In genomic region chr13:23575632-23576031, GRCh38 we compare ENCODE assay signal across 23 cellular contexts. TPM values are rescaled to one million over a fixed set of nuclear protein-coding genes. Genes with fewer than 3 reads are reported as not detected.
A peak's percentile ranks its signal among the peaks of the same experiment; 100 is the strongest.
DNase-seq lines count a peak whose midpoint lies in the region; ATAC-seq, FAIRE-seq and TF ChIP-seq lines count a peak whose summit lies in the region.
"Had no signal": no experiment of that assay in that cellular context is flagged by ENCODE, and none has a peak within 500 bp of the region (broad histone marks: within the 10 kb centered on the region; RNA-seq: fewer than 3 reads in every experiment).

No MANE protein-coding gene starts in this region.

- H3K27me3 Mint-ChIP-seq in glutamatergic neuron (ENCODE audit: unreplicated experiment), result peaks cover 17% of the 10 kb centered on the region

- H3K9ac ChIP-seq in GM12878 (ENCODE audit: control insufficient read depth, insufficient read depth, low read length), result no peak overlapping the region
- H3K9ac ChIP-seq: BLaER1 had no signal

- no peak for DNase-seq in left ventricle myocardium inferior
- DNase-seq in right atrium auricular region (ENCODE audit: low spot score), result no peak
- no peak for DNase-seq in GM12878 (ENCODE audit: low read depth, low spot score)
- DNase-seq in glutamatergic neuron, result no peak
- DNase-seq in NCI-H69 (lab: John Stamatoyannopoulos, UW), result no peak
- DNase-seq in Kasumi-1 (lab: John Stamatoyannopoulos, UW), result no peak
- no peak for DNase-seq in pancreas
- DNase-seq: 8988T; ACHN; BE2C; C1 segment of cervical spinal cord; Caco-2; Calu3; CD4-positive, alpha-beta memory T cell; CD4-positive, CD25-positive, alpha-beta regulatory T cell; DMS79 treated with DMSO at 0.1 percent for 48 hours; GF-D8 had no signal

- H3K9me3 ChIP-seq in left ventricle myocardium inferior (replicated peaks) (no peaks in the 10 kb centered on the region), right atrium auricular region (no peaks in the 10 kb centered on the region), HEK293 (ENCODE audit: control insufficient read depth, insufficient read depth, low read depth, low read length) (no peaks in the 10 kb centered on the region), GM12878 (replicated peaks; ENCODE audit: control insufficient read depth, insufficient read depth, low read length) (no peaks in the 10 kb centered on the region; the same call in 2 of the 3 replicates), pancreas (no peaks in the 10 kb centered on the region)
- H3K9me3 ChIP-seq: BLaER1, Caco-2 had no signal

- FAIRE-seq in GM12878 (lab: Jason Lieb, UNC), result no peak
- FAIRE-seq in pancreas (lab: Jason Lieb, UNC), result no peak
- FAIRE-seq: D721Med, G401.6, GM18507 had no signal

- SMC1A ChIA-PET in GM12878 (lab: Charles Lee; ENCODE audit: uncharacterized antibody, unreplicated experiment), result interaction anchor here (1.2 to 1.9 kb wide), 2 partner anchors 13 to 15 kb away, joined by 5 to 6 read pairs; no protein-coding TSS in a partner anchor

- H3K9me3 Mint-ChIP-seq in glutamatergic neuron (ENCODE audit: unreplicated experiment), result peaks cover 20% of the 10 kb centered on the region
- H3K9me3 Mint-ChIP-seq: CD4-positive, alpha-beta memory T cell had no signal

- H3K4me3 ChIP-seq in left ventricle myocardium inferior (no peak overlapping the region), right atrium auricular region (no peak overlapping the region), HEK293 (ENCODE audit: low read depth, low read length) (no peak overlapping the region), GM12878 (peak overlapping the region; percentile 21), pancreas (no peak overlapping the region)
- H3K4me3 ChIP-seq: BLaER1 had no signal

- in situ Hi-C loops in GM12878 (cut with MboI), result no loop called here

- intact Hi-C loops in left ventricle myocardium inferior (cut with micrococcal nuclease) (no loop called here), GM12878 (cut with micrococcal nuclease; ENCODE audit: unreplicated experiment) (loop anchor here (5.0 to 10.0 kb wide), 4 partner anchors 42 to 312 kb away; partner anchors contain the start of gene MIPEP), pancreas (cut with DNase I) (no loop called here)

- H3K36me3 Mint-ChIP-seq in glutamatergic neuron (ENCODE audit: unreplicated experiment), result peaks cover 5% of the 10 kb centered on the region
- H3K36me3 Mint-ChIP-seq: CD4-positive, CD25-positive, alpha-beta regulatory T cell had no signal

- ATAC-seq in GM12878 (no peak), pancreas (no peak)

- H3K27ac ChIP-seq in left ventricle myocardium inferior (replicated peaks) (peak overlapping the region; percentile 42), right atrium auricular region (no peak overlapping the region), HEK293 (ENCODE audit: extremely low read depth, low read depth, low read length) (no peak overlapping the region), GM12878 (ENCODE audit: control insufficient read depth, insufficient read depth) (peak overlapping the region; percentile 63), pancreas (no peak overlapping the region)
- H3K27ac ChIP-seq: BLaER1 had no signal

- H3K79me2 ChIP-seq in GM12878 (ENCODE audit: control insufficient read depth, insufficient read depth, low read length), result peaks cover 92% of the 10 kb centered on the region

- RAD21 ChIA-PET in GM12878 (lab: Charles Lee; ENCODE audit: unreplicated experiment), result interaction anchor here (0.7 to 1.5 kb wide), 4 partner anchors 11 to 314 kb away, joined by 3 to 4 read pairs (median 3); no protein-coding TSS in a partner anchor

- TF ChIP-seq RAD21 in GM12878 (IDR thresholded peaks at IDR 0.05; ENCODE audit: insufficient read depth, low read depth, low read length), result no peak

- peak overlapping the region; percentile 82 for H3K4me3 Mint-ChIP-seq in glutamatergic neuron (ENCODE audit: unreplicated experiment)
- H3K4me3 Mint-ChIP-seq: CD14-positive monocyte; CD4-positive, alpha-beta memory T cell; CD4-positive, CD25-positive, alpha-beta regulatory T cell had no signal

- TF ChIP-seq EP300 in GM12878 (IDR thresholded peaks at IDR 0.05; ENCODE audit: borderline replicate concordance in 1 of 2, control insufficient read depth in 1 of 2, low read depth in 2 of 2, low read length in 2 of 2), result no peak

- POLR2A ChIA-PET in HEK293 (lab: Yijun Ruan, JAX) (no interaction called here), GM12878 (lab: Charles Lee) (interaction anchor here (1.2 kb wide), 1 partner anchor 12 kb away, joined by 3 read pairs; no protein-coding TSS in a partner anchor)

- H3K27me3 ChIP-seq in left ventricle myocardium inferior (ENCODE audit: low read depth), result no peaks in the 10 kb centered on the region
- H3K27me3 ChIP-seq in right atrium auricular region, result no peaks in the 10 kb centered on the region
- H3K27me3 ChIP-seq in GM12878 (replicated peaks in 1 of 2; ENCODE audit: control insufficient read depth in 2 of 2, insufficient read depth in 2 of 2, low read length in 1 of 2), result no peaks in the 10 kb centered on the region
- H3K27me3 ChIP-seq in pancreas, result peaks cover 0 to 9% (median 0%) of the 10 kb centered on the region in 4 donors

- peaks cover 22% of the 10 kb centered on the region for H3K4me1 Mint-ChIP-seq in glutamatergic neuron (ENCODE audit: low read depth, unreplicated experiment)

- BruUV-seq in GM12878 (replicated peaks; lab: Mats Ljungman, UMichigan), result no TSS peak

- no peak overlapping the region for H3K27ac Mint-ChIP-seq in glutamatergic neuron (ENCODE audit: unreplicated experiment)
- H3K27ac Mint-ChIP-seq: CD14-positive monocyte; CD4-positive, alpha-beta memory T cell; CD4-positive, CD25-positive, alpha-beta regulatory T cell had no signal

- CTCF ChIA-PET in HEK293 (lab: Yijun Ruan, JAX), result interaction anchor here (0.7 to 0.9 kb wide), 2 partner anchors 91 to 655 kb away, joined by 3 read pairs; no protein-coding TSS in a partner anchor
- CTCF ChIA-PET in GM12878 (lab: Yijun Ruan, JAX), result interaction anchor here (0.7 to 1.4 kb wide), 2 partner anchors 8 to 298 kb away, joined by 3 to 5 read pairs; no protein-coding TSS in a partner anchor

- H3K4me1 ChIP-seq in left ventricle myocardium inferior (peaks cover 49% of the 10 kb centered on the region), right atrium auricular region (peaks cover 0 to 19% of the 10 kb centered on the region in 2 donors), HEK293 (ENCODE audit: control insufficient read depth, insufficient read depth, low read length) (peaks cover 3% of the 10 kb centered on the region; the same call in 1 of the 2 replicates), GM12878 (ENCODE audit: control insufficient read depth, insufficient read depth, low read length) (peaks cover 17% of the 10 kb centered on the region), pancreas (peaks cover 0 to 3% (median 0%) of the 10 kb centered on the region in 3 donors)

- peak overlapping the region; percentile 70; the same call in 1 of the 2 replicates for H3K4me2 ChIP-seq in GM12878 (ENCODE audit: control insufficient read depth, insufficient read depth)
- H3K4me2 ChIP-seq: BLaER1 had no signal

- no peaks in the 10 kb centered on the region for H4K20me1 ChIP-seq in GM12878 (ENCODE audit: control insufficient read depth, insufficient read depth)

- no peak overlapping the region for H2AFZ ChIP-seq in GM12878 (ENCODE audit: control insufficient read depth, low read depth, low read length)

- no peak for TF ChIP-seq CTCF in left ventricle myocardium inferior (IDR thresholded peaks at IDR 0.05; ENCODE audit: borderline replicate concordance)
- no peak for TF ChIP-seq CTCF in right atrium auricular region (IDR thresholded peaks at IDR 0.05)
- TF ChIP-seq CTCF in HEK293 (tag by site-specific recombination; IDR thresholded peaks at IDR 0.05), result no peak
- TF ChIP-seq CTCF in GM12878 (IDR thresholded peaks at IDR 0.05 in 2 of 3, conservative IDR thresholded peaks at IDR 0.05 in 1 of 3; ENCODE audit: control insufficient read depth in 2 of 3, extremely low read depth in 1 of 3, insufficient read depth in 1 of 3, low read depth in 3 of 3, low read length in 3 of 3), result no peak
- no peak for TF ChIP-seq CTCF in glutamatergic neuron (IDR thresholded peaks at IDR 0.05; ENCODE audit: partially characterized antibody, unreplicated experiment)
- no peak for TF ChIP-seq CTCF in pancreas (IDR thresholded peaks at IDR 0.05)

- H3K36me3 ChIP-seq in left ventricle myocardium inferior (no peaks in the 10 kb centered on the region), right atrium auricular region (no peaks in the 10 kb centered on the region), HEK293 (ENCODE audit: control insufficient read depth in 2 of 2, insufficient read depth in 1 of 2, low read length in 2 of 2) (no peaks in the 10 kb centered on the region), GM12878 (ENCODE audit: control insufficient read depth in 2 of 2, insufficient read depth in 2 of 2, low read length in 1 of 2) (peaks cover 0 to 4% of the 10 kb centered on the region in 2 experiments; a peak in 1 of 4 replicates), pancreas (no peaks in the 10 kb centered on the region)
- H3K36me3 ChIP-seq: BE2C, BLaER1 had no signal

- TF ChIP-seq POLR2A in GM12878 (IDR thresholded peaks at IDR 0.05; ENCODE audit: low read depth, low read length), result no peak

- 0% methylated on average over 1 of the region's 1 CpG for WGBS in GM12878 (ENCODE audit: insufficient coverage, insufficient replicate concordance, low lambda C conversion rate, missing lambda C conversion rate)
- 54 to 74% methylated on average over 1 of the region's 1 CpG for WGBS in pancreas, 2 donors

RNA-seq across cellular contexts. Expression of gene TNFRSF19, which starts 5.4 kb away (rescaled TPM):
- 25.9 TPM for total RNA-seq in left ventricle myocardium inferior
- total RNA-seq in right atrium auricular region, result 10 to 100 TPM; 32.2 to 38.5 TPM
- 34.1 and 37.8 TPM in 2 replicates for total RNA-seq in GM12878 (2013; cell fraction: nucleolus; rRNA removed)
- 29.8 and 35.1 TPM in 2 replicates for total RNA-seq in GM12878 (2014; rRNA removed)
- 34.3 and 34.4 TPM in 2 replicates for total RNA-seq in GM12878 (2014; rRNA removed; fragmentation: Illumina TruSeq; extraction: Trizol)
- total RNA-seq in GM12878 (2021), result 40.5 and 41.4 TPM in 2 replicates
- 26.7 TPM for polyA plus RNA-seq in GM12878 (2011; ENCODE audit: low read depth)
- polyA plus RNA-seq in GM12878 (2011; rRNA removed), result 26.3 and 37.7 TPM in 2 replicates
- 17.5 and 18.5 TPM in 2 replicates for polyA plus RNA-seq in GM12878 (2011; cell fraction: cytosol; rRNA removed)
- polyA plus RNA-seq in GM12878 (2011; cell fraction: nucleus; rRNA removed), result 24.6 and 30.7 TPM in 2 replicates
- polyA plus RNA-seq in GM12878 (2012), result 30.9 and 49.8 TPM in 2 replicates
- polyA plus RNA-seq in GM12878 (2014; fragmentation: Illumina TruSeq; extraction: Trizol), result 43.3 and 52.1 TPM in 2 replicates
- polyA plus RNA-seq in GM12878 (2014; fragmentation: Nextera tagmentation; extraction: Ambion mirVana), result 10 to 100 TPM; 16.4 to 17.4 TPM
- polyA plus RNA-seq in GM12878 (2014; rRNA removed), result 32.5 and 36.4 TPM in 2 replicates
- 10 to 100 TPM; 44.1 to 46.2 TPM for polyA plus RNA-seq in GM12878 (2016; fragmentation: Nextera tagmentation; extraction: Ambion mirVana)
- polyA minus RNA-seq in GM12878 (2011; rRNA and poly(A)+ RNA removed), result 25.6 and 35.8 TPM in 2 replicates
- 8.7 and 9.7 TPM in 2 replicates for polyA minus RNA-seq in GM12878 (2011; cell fraction: cytosol; rRNA and poly(A)+ RNA removed)
- polyA minus RNA-seq in GM12878 (2011; cell fraction: nucleus; rRNA and poly(A)+ RNA removed), result 14.4 and 16.5 TPM in 2 replicates
- total RNA-seq in glutamatergic neuron (ENCODE audit: unreplicated experiment), result 188 TPM
- 10 to 100 TPM in 1 of 6 donors, 1 to 10 TPM in 5; 1.5 to 14.1 (median 2.7) TPM for total RNA-seq in pancreas
- 1 to 10 TPM; 2.7 to 6.2 TPM for polyA plus RNA-seq in pancreas
- total RNA-seq: CD4-positive, alpha-beta memory T cell had no signal

Comparison
In these comparisons a context has a peak if more than half of its experiments do, and no peak if none do; other contexts are left out.
1. H3K27ac ChIP-seq: peak in left ventricle myocardium inferior (single experiment) and GM12878 (single experiment); none in right atrium auricular region (0 of 2), HEK293 (single experiment) and pancreas (0 of 4).